ENCODE assay signal across 13 cellular contexts in the genomic region with DNA sequence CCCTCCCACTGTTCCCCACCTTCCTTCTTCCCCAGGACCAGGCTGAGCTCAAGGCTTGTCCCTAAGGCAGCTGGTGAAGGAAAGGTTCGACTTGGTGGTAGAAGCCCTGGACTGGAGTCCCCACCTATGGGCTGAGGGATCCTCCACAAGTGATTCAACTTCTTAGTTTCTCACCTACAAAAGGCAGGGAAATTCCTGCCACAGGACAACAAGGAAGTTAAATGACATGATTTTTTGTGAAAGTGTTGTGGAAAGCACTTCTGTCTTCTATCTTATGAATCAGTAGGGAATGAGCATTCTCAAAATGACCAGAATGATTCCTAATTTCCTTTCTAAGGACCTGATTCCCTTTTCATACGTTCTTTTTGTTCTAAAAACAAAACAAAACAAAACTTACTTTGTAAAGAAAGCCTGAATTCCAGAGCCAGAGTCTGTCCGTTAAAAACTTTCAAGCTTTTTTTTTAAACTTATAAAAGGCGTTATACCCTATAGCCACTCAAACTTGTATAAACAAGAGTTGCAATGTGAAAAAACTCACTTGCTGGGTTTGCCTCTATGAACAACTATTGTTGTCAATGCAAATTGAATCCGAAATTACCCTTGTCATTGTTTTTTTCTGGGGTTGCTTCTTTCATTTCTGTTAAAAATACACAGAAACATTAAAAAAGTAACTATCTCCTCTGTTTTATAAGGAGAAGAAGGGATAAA. TPM values are rescaled to one million over a fixed set of nuclear protein-coding genes. Genes with fewer than 3 reads are reported as not detected.
DNase-seq lines count a peak whose midpoint lies in the region; ATAC-seq and TF ChIP-seq lines count a peak whose summit lies in the region.
"Had no signal": no experiment of that assay in that cellular context is flagged by ENCODE, and none has a peak within 500 bp of the region (broad histone marks: within the 10 kb centered on the region; RNA-seq: fewer than 3 reads in every experiment).

No MANE protein-coding gene starts in this region.

- no peak overlapping the region for H4K91ac ChIP-seq in H9 (ENCODE audit: insufficient read length, low read depth, low read length)

- no peak for TF ChIP-seq CTCF in H9 (conservative IDR thresholded peaks at IDR 0.05)
- TF ChIP-seq CTCF in RWPE2 (IDR thresholded peaks at IDR 0.05; ENCODE audit: poor library complexity, severe bottlenecking): no peak
- TF ChIP-seq CTCF in osteoblast (IDR thresholded peaks at IDR 0.05; ENCODE audit: extremely low read depth, low read depth, low read length): no peak
- no peak for TF ChIP-seq CTCF in BE2C (IDR thresholded peaks at IDR 0.05; ENCODE audit: low read depth, low read length)

- H3K27me3 ChIP-seq in H9 (ENCODE audit: insufficient read depth, low read length) (no peaks in the 10 kb centered on the region), RWPE2 (ENCODE audit: insufficient read depth, poor library complexity, severe bottlenecking) (no peaks in the 10 kb centered on the region), osteoblast (ENCODE audit: insufficient read depth, low read length) (no peaks in the 10 kb centered on the region), BE2C (no peaks in the 10 kb centered on the region)
- H3K27me3 ChIP-seq: adrenal gland, esophagus muscularis mucosa had no signal

- H3K4me2 ChIP-seq in H9 (ENCODE audit: insufficient read depth, insufficient read length, low read length): no peak overlapping the region
- no peak overlapping the region for H3K4me2 ChIP-seq in osteoblast (ENCODE audit: insufficient read depth, low read length)

- H3K27ac ChIP-seq in H9 (ENCODE audit: insufficient read length, low read depth, low read length) (no peak overlapping the region), RWPE2 (ENCODE audit: poor library complexity, severe bottlenecking) (peak overlapping the region; percentile 90), osteoblast (ENCODE audit: low read depth, low read length) (no peak overlapping the region)
- H3K27ac ChIP-seq: adrenal gland, esophagus muscularis mucosa had no signal

- 0 out of 2 replicates have a peak overlapping the region, but pooled peaks have one; percentile 66 for H3K14ac ChIP-seq in H9 (ENCODE audit: insufficient read depth, low read length)

- H2BK20ac ChIP-seq in H9 (ENCODE audit: low read depth, low read length, poor library complexity, severe bottlenecking): no peak overlapping the region

- no peak overlapping the region for H3K9ac ChIP-seq in H9 (ENCODE audit: extremely low read depth, insufficient read length, low read length)

- H3K18ac ChIP-seq in H9 (ENCODE audit: insufficient read length, low read depth, low read length): no peak overlapping the region

- no peaks in the 10 kb centered on the region for H3K79me2 ChIP-seq in H9 (ENCODE audit: insufficient read depth, low read length)
- no peaks in the 10 kb centered on the region for H3K79me2 ChIP-seq in osteoblast (ENCODE audit: insufficient read depth, low read length)

- H2AK5ac ChIP-seq in H9 (ENCODE audit: insufficient read length, low read length): no peak overlapping the region

- no peak overlapping the region for H4K5ac ChIP-seq in H9 (ENCODE audit: insufficient read length, low read depth, low read length)

- H3K4me1 ChIP-seq in H9 (ENCODE audit: insufficient read depth, low read length): no peaks in the 10 kb centered on the region
- H3K4me1 ChIP-seq in RWPE2 (ENCODE audit: insufficient read depth, poor library complexity, severe bottlenecking): peaks cover 39% of the 10 kb centered on the region
- H3K4me1 ChIP-seq in osteoblast (ENCODE audit: insufficient read depth, low read length): peaks cover 36% of the 10 kb centered on the region
- H3K4me1 ChIP-seq in BE2C: no peaks in the 10 kb centered on the region
- H3K4me1 ChIP-seq: adrenal gland, esophagus muscularis mucosa had no signal

- H3K23ac ChIP-seq in H9 (ENCODE audit: insufficient read length, low read depth, low read length): no peak overlapping the region

- WGBS in H9 (ENCODE audit: extremely low coverage, insufficient read length, low lambda C conversion rate): no CpG with 5 or more reads among the region's 5 CpGs

- no peak for TF ChIP-seq POLR2A in GM18505 (IDR thresholded peaks at IDR 0.05; ENCODE audit: borderline replicate concordance, extremely low read depth, insufficient read depth, insufficient read length)

- no peaks in the 10 kb centered on the region; a peak in 1 of 7 replicates for H3K36me3 Mint-ChIP-seq in H9 (ENCODE audit: insufficient read depth in 1 of 3, low read depth in 3 of 3)

- H3K4me3 ChIP-seq in RWPE2 (ENCODE audit: severe bottlenecking) (no peak overlapping the region), osteoblast (ENCODE audit: insufficient read depth, low read length) (no peak overlapping the region), BE2C (ENCODE audit: low read depth, low read length) (no peak overlapping the region)
- H3K4me3 ChIP-seq: adrenal gland, esophagus muscularis mucosa, lung had no signal

- no peak overlapping the region for H3K27ac Mint-ChIP-seq in H9
- H3K27ac Mint-ChIP-seq: stimulated activated naive CD8-positive, alpha-beta T cell treated with anti-CD3 and anti-CD28 coated beads, Interleukin-15, Interleukin-2, amounts not matched to agents 100 ng/mL and 50 ng/mL, for 24 hours had no signal

- H3K4ac ChIP-seq in H9 (ENCODE audit: low read depth, low read length): no peak overlapping the region

- no peak overlapping the region for H4K8ac ChIP-seq in H9 (replicated peaks; ENCODE audit: insufficient read length, low read depth, low read length)

- no peak overlapping the region for H2BK5ac ChIP-seq in H9 (ENCODE audit: insufficient read length, low read length)

- no peaks in the 10 kb centered on the region; the same call in 1 of the 2 replicates for H3K27me3 Mint-ChIP-seq in H9 (ENCODE audit: low read depth)

- no peak overlapping the region for H2AFZ ChIP-seq in H9 (ENCODE audit: low read length)
- H2AFZ ChIP-seq in osteoblast (ENCODE audit: low read length): peak overlapping the region; percentile 30

- H4K20me1 ChIP-seq in H9 (ENCODE audit: control insufficient read depth, insufficient read depth, insufficient read length) (no peaks in the 10 kb centered on the region), osteoblast (ENCODE audit: insufficient read depth, low read length) (no peaks in the 10 kb centered on the region)

- H3K36me3 ChIP-seq in RWPE2 (ENCODE audit: low read depth) (no peaks in the 10 kb centered on the region), osteoblast (ENCODE audit: insufficient read depth, low read length) (no peaks in the 10 kb centered on the region), BE2C (no peaks in the 10 kb centered on the region)
- H3K36me3 ChIP-seq: adrenal gland, esophagus muscularis mucosa had no signal

- no peaks in the 10 kb centered on the region for H3K23me2 ChIP-seq in H9 (ENCODE audit: insufficient read length, low read depth, low read length, poor library complexity, severe bottlenecking)

- H3T11ph ChIP-seq in H9 (ENCODE audit: low read length): no peak overlapping the region

- ATAC-seq in GM18870 (IDR thresholded peaks at IDR 0.05; ENCODE audit: unreplicated experiment) (peak; percentile 25), RWPE2 (ENCODE audit: low read depth) (no peak), GM18505 (IDR thresholded peaks at IDR 0.05; ENCODE audit: unreplicated experiment) (no peak)

- H2BK15ac ChIP-seq in H9 (ENCODE audit: low read depth, low read length): no peak overlapping the region

- no peak overlapping the region for H2BK12ac ChIP-seq in H9 (ENCODE audit: insufficient read length, low read depth, low read length)

- no peak overlapping the region for H3K4me3 Mint-ChIP-seq in H9
- H3K4me3 Mint-ChIP-seq: stimulated activated naive CD8-positive, alpha-beta T cell treated with anti-CD3 and anti-CD28 coated beads, Interleukin-15, Interleukin-2, amounts not matched to agents 100 ng/mL and 50 ng/mL, for 24 hours had no signal

- H3K9me3 ChIP-seq in H9 (ENCODE audit: control insufficient read depth, low read depth, low read length) (no peaks in the 10 kb centered on the region), RWPE2 (ENCODE audit: severe bottlenecking) (no peaks in the 10 kb centered on the region), osteoblast (ENCODE audit: low read depth, low read length) (no peaks in the 10 kb centered on the region), BE2C (no peaks in the 10 kb centered on the region)
- H3K9me3 ChIP-seq: adrenal gland, esophagus muscularis mucosa had no signal

- peaks cover 15 to 16% of the 10 kb centered on the region in 2 experiments for H3K4me1 Mint-ChIP-seq in H9

- no peak overlapping the region for H3K56ac ChIP-seq in H9 (ENCODE audit: insufficient read length, low read depth, low read length)

- no peak overlapping the region for H2BK120ac ChIP-seq in H9 (ENCODE audit: low read depth, low read length, poor library complexity, severe bottlenecking)

- no peaks in the 10 kb centered on the region; a peak in 1 of 5 replicates for H3K9me3 Mint-ChIP-seq in H9
- H3K9me3 Mint-ChIP-seq: stimulated activated naive CD8-positive, alpha-beta T cell treated with anti-CD3 and anti-CD28 coated beads, Interleukin-15, Interleukin-2, amounts not matched to agents 100 ng/mL and 50 ng/mL, for 24 hours had no signal

- DNase-seq in H9 (no peak), RWPE2 (ENCODE audit: low spot score) (no peak), osteoblast (ENCODE audit: insufficient read length, low spot score, missing footprints) (no peak), BE2C (no peak), KG1 (lab: John Stamatoyannopoulos, UW) (no peak)
- no peak for DNase-seq in effector CD8-positive, alpha-beta T cell (lab: John Stamatoyannopoulos, UW)
- DNase-seq: adrenal gland, NCI-H82 had no signal

- H3K79me1 ChIP-seq in H9 (ENCODE audit: insufficient read depth, low read depth, low read length, poor library complexity, severe bottlenecking): no peaks in the 10 kb centered on the region

RNA-seq across cellular contexts. Expression of gene KCNJ15, which starts 12.2 kb away (rescaled TPM):
- not detected in 2 replicates for total RNA-seq in H9 (2021)
- total RNA-seq in osteoblast: 10.0 and 10.1 TPM in 2 replicates
- not detected for polyA plus RNA-seq in BE2C (2012; ENCODE audit: insufficient read depth, insufficient read length, low read depth)

Comparison
In these comparisons a context has a peak if more than half of its experiments do, and no peak if none do; other contexts are left out.
1. RNA of gene KCNJ15, which starts 12.2 kb away (total RNA-seq): 10.0 to 10.1 TPM in osteoblast; not detected in H9; every median in the first group is over 10 times any median in the second.